1 cellular context compared by ENCODE assay signal in genomic region chr17:7575959-7576358, GRCh38.
TF ChIP-seq lines count a peak whose summit lies in the region.

No MANE protein-coding gene starts in this region.

TF ChIP-seq in GM23338, 12 proteins besides CTCF, POLR2A, EP300 and RAD21 (continued from another document):
- TF ChIP-seq ETS1 (IDR thresholded peaks at IDR 0.05), result no peak
- TF ChIP-seq REST (IDR thresholded peaks at IDR 0.05; ENCODE audit: unreplicated experiment), result no peak
TF ChIP-seq in GM23338: peak in this region for 0.
